Comparison of ENCODE assay signal across 18 cellular contexts in genomic region chr16:54632322-54632721, GRCh38.
DNase-seq lines count a peak whose midpoint lies in the region; TF ChIP-seq lines count a peak whose summit lies in the region.
"Had no signal": no experiment of that assay in that cellular context is flagged by ENCODE, and none has a peak within 500 bp of the region (broad histone marks: within the 10 kb centered on the region; RNA-seq: fewer than 3 reads in every experiment).

No MANE protein-coding gene starts in this region.

- no peak for TF ChIP-seq CTCF in HFFc6 (IDR thresholded peaks at IDR 0.05)
- no peak for TF ChIP-seq CTCF in neural progenitor cell (IDR thresholded peaks at IDR 0.05)
- no peak for TF ChIP-seq CTCF in testis (IDR thresholded peaks at IDR 0.05)

- 43 to 55% methylated on average over 6 of the region's 6 CpGs for WGBS in testis, 2 donors

- H3F3A ChIP-seq in neural progenitor cell (ENCODE audit: low read depth): peaks cover 8% of the 10 kb centered on the region

- H3K27ac Mint-ChIP-seq in HFFc6: no peak overlapping the region
- H3K27ac Mint-ChIP-seq in neural progenitor cell: peak overlapping the region; percentile 34
- H3K27ac Mint-ChIP-seq: B cell; CD4-positive, CD25-positive, alpha-beta regulatory T cell had no signal

- H3K79me2 ChIP-seq in ACC112 (ENCODE audit: control insufficient read depth, insufficient read depth, low read length, unreplicated experiment) (no peaks in the 10 kb centered on the region), neural progenitor cell (ENCODE audit: low read depth) (no peaks in the 10 kb centered on the region)

- H3K9me3 Mint-ChIP-seq in HFFc6: no peaks in the 10 kb centered on the region
- H3K9me3 Mint-ChIP-seq in neural progenitor cell: no peaks in the 10 kb centered on the region

- no peaks in the 10 kb centered on the region for H4K20me1 ChIP-seq in neural progenitor cell (ENCODE audit: low read depth)

- H3K9me3 ChIP-seq in neural progenitor cell (ENCODE audit: low read depth): no peaks in the 10 kb centered on the region
- no peaks in the 10 kb centered on the region for H3K9me3 ChIP-seq in testis

- H3K4me1 ChIP-seq in ACC112 (ENCODE audit: control insufficient read depth, insufficient read depth, low read length, unreplicated experiment) (peaks cover 17% of the 10 kb centered on the region), neural progenitor cell (peaks cover 18% of the 10 kb centered on the region), testis (no peaks in the 10 kb centered on the region)

- no peaks in the 10 kb centered on the region for H3K27me3 ChIP-seq in ACC112 (ENCODE audit: insufficient read depth, low read length)
- no peaks in the 10 kb centered on the region for H3K27me3 ChIP-seq in neural progenitor cell
- H3K27me3 ChIP-seq in testis: no peaks in the 10 kb centered on the region
- H3K27me3 ChIP-seq: MG63 had no signal

- H2AFZ ChIP-seq in ACC112 (ENCODE audit: low read length, unreplicated experiment) (peak overlapping the region; percentile 29), neural progenitor cell (replicated peaks) (no peak overlapping the region)

- H3K4me3 Mint-ChIP-seq in HFFc6: peak overlapping the region; percentile 12; the same call in 1 of the 2 replicates
- no peak overlapping the region for H3K4me3 Mint-ChIP-seq in neural progenitor cell
- H3K4me3 Mint-ChIP-seq: B cell; CD4-positive, CD25-positive, alpha-beta regulatory T cell had no signal

- H3K4me3 ChIP-seq in ACC112 (ENCODE audit: low read depth, low read length) (0 out of 2 replicates have a peak overlapping the region, but pooled peaks have one; percentile 11), neural progenitor cell (no peak overlapping the region), testis (no peak overlapping the region)
- H3K4me3 ChIP-seq: MG63 had no signal

- TF ChIP-seq POLR2A in testis (IDR thresholded peaks at IDR 0.05): no peak

- H3K9ac ChIP-seq in neural progenitor cell: no peak overlapping the region

- peaks cover 2% of the 10 kb centered on the region; the same call in 1 of the 2 replicates for H3K27me3 Mint-ChIP-seq in HFFc6 (ENCODE audit: insufficient read depth)
- H3K27me3 Mint-ChIP-seq in neural progenitor cell (ENCODE audit: insufficient read depth, low read depth): peaks cover 4% of the 10 kb centered on the region
- H3K27me3 Mint-ChIP-seq: B cell had no signal

- intact Hi-C loops in testis (cut with DNase I; ENCODE audit: low total_unique reads): no loop called here

- H3K4me1 Mint-ChIP-seq in HFFc6 (ENCODE audit: low read depth) (peaks cover 32% of the 10 kb centered on the region), neural progenitor cell (peaks cover 26% of the 10 kb centered on the region)
- H3K4me1 Mint-ChIP-seq: B cell; CD4-positive, CD25-positive, alpha-beta regulatory T cell had no signal

- H3K4me2 ChIP-seq in neural progenitor cell: peak overlapping the region; percentile 46

- H3K36me3 Mint-ChIP-seq in HFFc6 (ENCODE audit: low read depth) (no peaks in the 10 kb centered on the region), neural progenitor cell (no peaks in the 10 kb centered on the region)
- H3K36me3 Mint-ChIP-seq: CD4-positive, CD25-positive, alpha-beta regulatory T cell had no signal

- no peaks in the 10 kb centered on the region for H3K36me3 ChIP-seq in ACC112 (ENCODE audit: insufficient read depth, low read length)
- H3K36me3 ChIP-seq in neural progenitor cell: no peaks in the 10 kb centered on the region
- no peaks in the 10 kb centered on the region for H3K36me3 ChIP-seq in testis (ENCODE audit: low read depth, missing control alignments)
- H3K36me3 ChIP-seq: MG63 had no signal

- DNase-seq in HFFc6 (no peak), foreskin melanocyte (peak; percentile 43), neural progenitor cell (ENCODE audit: low spot score) (peak; percentile 46), testis (no peak), iPS-NIHi7 (ENCODE audit: extremely low spot score) (no peak), anterior cingulate cortex (lab: John Stamatoyannopoulos, UW) (no peak)
- DNase-seq in effector CD4-positive, alpha-beta T cell: no peak
- DNase-seq: CD4-positive, CD25-positive, alpha-beta regulatory T cell; DMS53; MG63; NCI-H1105; NCI-H187; NCI-H2171; NCI-H524 treated with DMSO at 0.1 percent for 48 hours; NK-92 treated with Interleukin-12 subunit alpha and Interleukin-12 subunit beta, amount 100 ng/mL, for 24 hours; SHP77 treated with DMSO at 0.1 percent for 48 hours had no signal

- no peak overlapping the region for H3K27ac ChIP-seq in ACC112 (ENCODE audit: low read depth, low read length)
- H3K27ac ChIP-seq in neural progenitor cell: no peak overlapping the region
- H3K27ac ChIP-seq in testis: no peak overlapping the region

Comparison
In these comparisons a context has a peak if more than half of its experiments do, and no peak if none do; other contexts are left out.
1. DNase-seq: peak in foreskin melanocyte (single experiment) and neural progenitor cell (single experiment); none in HFFc6 (single experiment), testis (single experiment), iPS-NIHi7 (single experiment), effector CD4-positive, alpha-beta T cell (single experiment) and anterior cingulate cortex (0 of 58).